31 cellular contexts compared by ENCODE assay signal in the genomic region with DNA sequence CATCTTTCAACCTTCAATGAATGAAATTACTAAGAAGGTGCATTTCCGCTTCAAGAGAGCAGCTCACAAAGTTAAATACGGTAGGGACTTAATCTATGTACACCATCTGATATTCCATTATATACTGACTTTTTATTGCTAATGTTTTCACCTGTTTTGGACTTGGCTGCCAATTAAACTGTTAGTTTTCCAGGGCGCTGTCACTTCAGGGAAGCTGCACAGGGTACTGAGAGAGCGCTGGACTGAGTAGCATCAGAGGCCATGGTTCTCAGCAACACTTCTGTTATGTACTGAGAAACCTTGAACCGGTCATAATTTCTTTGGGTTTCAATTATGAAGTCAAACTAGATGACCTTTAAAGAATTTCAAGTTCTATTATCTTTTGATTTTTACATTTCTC.
"Had no signal": no experiment of that assay in that cellular context is flagged by ENCODE, and none has a peak within 500 bp of the region (broad histone marks: within the 10 kb centered on the region; RNA-seq: fewer than 3 reads in every experiment).

No MANE protein-coding gene starts in this region.

- H3K27ac ChIP-seq: ascending aorta, cardiac muscle cell, VCaP had no signal

- H3K36me3 ChIP-seq: ascending aorta, cardiac muscle cell had no signal

- H3K9me3 ChIP-seq: ascending aorta had no signal

- DNase-seq: activated CD4-positive, alpha-beta memory T cell treated with anti-CD3 and anti-CD28 coated beads, Interleukin-2, amount 10 ng/mL, durations not matched to agents 7 days and 5 days; activated CD4-positive, alpha-beta T cell treated with anti-CD3 and anti-CD28 coated beads for 1 hour; activated CD4-positive, alpha-beta T cell treated with anti-CD3 and anti-CD28 coated beads for 36 hours; activated CD4-positive, alpha-beta T cell treated with anti-CD3 and anti-CD28 coated beads for 48 hours; activated CD4-positive, alpha-beta T cell treated with anti-CD3 and anti-CD28 coated beads, Interleukin-2, amount 10 ng/mL, durations not matched to agents 7 days and 5 days; activated CD4-positive, alpha-beta T cell treated with anti-CD3 and anti-CD28 coated beads, Interleukin-2, amount 50 U/mL, for 48 hours; activated CD4-positive, CD25-positive, alpha-beta regulatory T cell; activated CD8-positive, alpha-beta memory T cell treated with anti-CD3 and anti-CD28 coated beads for 24 hours; activated CD8-positive, alpha-beta memory T cell treated with anti-CD3 and anti-CD28 coated beads, Interleukin-2, amount 10 ng/mL, durations not matched to agents 7 days and 5 days; activated CD8-positive, alpha-beta memory T cell treated with anti-CD3 and anti-CD28 coated beads, Interleukin-2, amount 50 U/mL, for 48 hours; activated CD8-positive, alpha-beta T cell treated with anti-CD3 and anti-CD28 coated beads, Interleukin-2, amount 10 ng/mL, durations not matched to agents 7 days and 5 days; activated effector memory CD4-positive, alpha-beta T cell treated with Interleukin-2 at 50 U/mL for 16 hours; activated gamma-delta T cell; activated naive CD4-positive, alpha-beta T cell treated with anti-CD3 and anti-CD28 coated beads, Interleukin-2, amount 10 ng/mL, durations not matched to agents 7 days and 5 days; activated naive CD4-positive, alpha-beta T cell treated with Interleukin-2 at 50 U/mL for 16 hours; activated naive CD8-positive, alpha-beta T cell treated with anti-CD3 and anti-CD28 coated beads, Interleukin-2, amount 10 ng/mL, durations not matched to agents 7 days and 5 days; activated naive CD8-positive, alpha-beta T cell treated with anti-CD3 and anti-CD28 coated beads, Interleukin-2, amount 50 U/mL, for 24 hours; activated T-cell treated with anti-CD3 and anti-CD28 coated beads, Interleukin-2, amount 50 U/mL, for 24 hours; activated T-cell treated with anti-CD3 and anti-CD28 coated beads, Interleukin-2, amount 50 U/mL, for 48 hours; amygdala; anterior cingulate cortex; caudate nucleus; cerebellar nuclear complex; T-helper 2 cell; T-helper 9 cell had no signal

- H3K27me3 ChIP-seq: ascending aorta, cardiac muscle cell had no signal

- H3K4me3 ChIP-seq: ascending aorta, cardiac muscle cell had no signal

- FAIRE-seq: bronchial epithelial cell, TTC549 had no signal

- ATAC-seq: activated CD4-positive, alpha-beta T cell treated with anti-CD3 and anti-CD28 coated beads for 36 hours; activated CD4-positive, CD25-positive, alpha-beta regulatory T cell treated with anti-CD3 and anti-CD28 coated beads, Interleukin-2, amount 50 U/mL, for 24 hours; activated CD8-positive, alpha-beta memory T cell treated with anti-CD3 and anti-CD28 coated beads, Interleukin-2, amount 10 ng/mL, durations not matched to agents 7 days and 5 days; activated CD8-positive, alpha-beta T cell treated with anti-CD3 and anti-CD28 coated beads, Interleukin-2, amount 10 ng/mL, durations not matched to agents 7 days and 5 days; activated naive CD8-positive, alpha-beta T cell treated with anti-CD3 and anti-CD28 coated beads, Interleukin-2, amount 50 U/mL, for 24 hours had no signal
